In genomic region chr17:68199837-68200688, GRCh38 we compare ENCODE assay signal across 8 cellular contexts. TPM values are rescaled to one million over a fixed set of nuclear protein-coding genes. Genes with fewer than 3 reads are reported as not detected.
DNase-seq lines count a peak whose midpoint lies in the region; ATAC-seq and TF ChIP-seq lines count a peak whose summit lies in the region.

No MANE protein-coding gene starts in this region.

- intact Hi-C loops in activated CD4-positive, alpha-beta memory T cell treated with anti-CD3 and anti-CD28 coated beads for 36 hours (cut with micrococcal nuclease) = loop anchor here (1.0 to 5.0 kb wide), 3 partner anchors 17 to 163 kb away; partner anchors contain the start of gene KPNA2

- no peak for TF ChIP-seq POLR2A in erythroblast (IDR thresholded peaks at IDR 0.05; ENCODE audit: low read length)

- peaks cover 41% of the 10 kb centered on the region for H3K4me1 Mint-ChIP-seq in activated CD4-positive, alpha-beta memory T cell treated with anti-CD3 and anti-CD28 coated beads for 36 hours (ENCODE audit: low read depth)

- H3K27ac ChIP-seq in iPS-18a (ENCODE audit: low read length) = no peak overlapping the region
- H3K27ac ChIP-seq in stomach smooth muscle (ENCODE audit: low read length) = no peak overlapping the region

- H3K27ac Mint-ChIP-seq in activated CD4-positive, alpha-beta memory T cell treated with anti-CD3 and anti-CD28 coated beads for 36 hours = peak overlapping the region; percentile 23

- peaks cover 13% of the 10 kb centered on the region for H3K27me3 Mint-ChIP-seq in activated CD4-positive, alpha-beta memory T cell treated with anti-CD3 and anti-CD28 coated beads for 36 hours

- H3K9ac ChIP-seq in iPS-18a (ENCODE audit: low read length) (no peak overlapping the region), stomach smooth muscle (ENCODE audit: low read length in 2 of 2) (no peak overlapping the region)

- H3K36me3 ChIP-seq in iPS-18a (ENCODE audit: control insufficient read depth, low read depth, low read length) (no peaks in the 10 kb centered on the region), stomach smooth muscle (ENCODE audit: control insufficient read depth in 2 of 2, insufficient read depth in 2 of 2, low read length in 2 of 2) (no peaks in the 10 kb centered on the region)

- CTCF ChIA-PET in activated CD4-positive, alpha-beta memory T cell treated with anti-CD3 and anti-CD28 coated beads for 36 hours (lab: Charles Lee) = interaction anchor here (0.6 to 4.5 kb wide), 25 partner anchors 12 to 261 kb away, joined by 3 to 107 read pairs (median 4); partner anchors contain the start of genes AMZ2 and WIPI1

- H3K4me3 Mint-ChIP-seq in activated CD4-positive, alpha-beta memory T cell treated with anti-CD3 and anti-CD28 coated beads for 36 hours = peak overlapping the region; percentile 74

- H3K4me1 ChIP-seq in iPS-18a (ENCODE audit: control insufficient read depth, low read depth, low read length) (peaks cover 2% of the 10 kb centered on the region), stomach smooth muscle (ENCODE audit: control insufficient read depth, insufficient read depth, low read length) (peaks cover 48% of the 10 kb centered on the region)

- H3K9me3 ChIP-seq in iPS-18a (ENCODE audit: control insufficient read depth, low read depth, low read length) (peaks cover 3% of the 10 kb centered on the region), stomach smooth muscle (ENCODE audit: control insufficient read depth in 2 of 2, low read length in 2 of 2) (no peaks in the 10 kb centered on the region)

- DNase-seq in activated CD4-positive, alpha-beta T cell treated with anti-CD3 and anti-CD28 coated beads, Interleukin-2, amount 50 U/mL, for 48 hours = peak; percentile 29 to 40
- no peak for DNase-seq in activated CD4-positive, alpha-beta T cell treated with anti-CD3 and anti-CD28 coated beads, Interleukin-2, amount 50 U/mL, for 4 hours
- DNase-seq in activated CD4-positive, alpha-beta memory T cell treated with anti-CD3 and anti-CD28 coated beads for 36 hours = peak; percentile 38
- DNase-seq in 8988T (no peak), erythroblast (lab: John Stamatoyannopoulos, UW) (no peak)

- H3K4me3 ChIP-seq in iPS-18a (ENCODE audit: low read length) (peak overlapping the region; percentile 32), stomach smooth muscle (ENCODE audit: low read length in 2 of 2) (peak overlapping the region; percentile 66 to 67)

- H3K36me3 Mint-ChIP-seq in activated CD4-positive, alpha-beta memory T cell treated with anti-CD3 and anti-CD28 coated beads for 36 hours = no peaks in the 10 kb centered on the region

- POLR2A ChIA-PET in activated CD4-positive, alpha-beta memory T cell treated with anti-CD3 and anti-CD28 coated beads for 36 hours (lab: Charles Lee) = interaction anchor here (1.1 to 6.6 kb wide), 4 partner anchors 17 to 80 kb away, joined by 4 to 58 read pairs (median 7); partner anchors contain the start of gene AMZ2

- H3K27me3 ChIP-seq in iPS-18a (ENCODE audit: control insufficient read depth, insufficient read depth, low read length) = peaks cover 100% of the 10 kb centered on the region
- peaks cover 49 to 56% of the 10 kb centered on the region in 2 donors for H3K27me3 ChIP-seq in stomach smooth muscle (ENCODE audit: control insufficient read depth in 1 of 2, insufficient read depth in 2 of 2, low read length in 2 of 2)

- no peak for ATAC-seq in GM21526 (IDR thresholded peaks at IDR 0.05; ENCODE audit: low FRiP score, unreplicated experiment)

- no peaks in the 10 kb centered on the region for H3K9me3 Mint-ChIP-seq in activated CD4-positive, alpha-beta memory T cell treated with anti-CD3 and anti-CD28 coated beads for 36 hours

RNA-seq across cellular contexts. Expression of gene AMZ2, which starts 47.8 kb away (rescaled TPM):
- total RNA-seq in activated CD4-positive, alpha-beta memory T cell treated with anti-CD3 and anti-CD28 coated beads for 36 hours = 100 to 1,000 TPM; 134 to 146 TPM

Comparison
In these comparisons a context has a peak if more than half of its experiments do, and no peak if none do; other contexts are left out.
1. DNase-seq: peak in activated CD4-positive, alpha-beta T cell treated with anti-CD3 and anti-CD28 coated beads, Interleukin-2, amount 50 U/mL, for 48 hours (2 of 2) and activated CD4-positive, alpha-beta memory T cell treated with anti-CD3 and anti-CD28 coated beads for 36 hours (single experiment); none in activated CD4-positive, alpha-beta T cell treated with anti-CD3 and anti-CD28 coated beads, Interleukin-2, amount 50 U/mL, for 4 hours (0 of 2), 8988T (single experiment) and erythroblast (0 of 2).